ENCODE assay signal across 9 cellular contexts in the genomic region with DNA sequence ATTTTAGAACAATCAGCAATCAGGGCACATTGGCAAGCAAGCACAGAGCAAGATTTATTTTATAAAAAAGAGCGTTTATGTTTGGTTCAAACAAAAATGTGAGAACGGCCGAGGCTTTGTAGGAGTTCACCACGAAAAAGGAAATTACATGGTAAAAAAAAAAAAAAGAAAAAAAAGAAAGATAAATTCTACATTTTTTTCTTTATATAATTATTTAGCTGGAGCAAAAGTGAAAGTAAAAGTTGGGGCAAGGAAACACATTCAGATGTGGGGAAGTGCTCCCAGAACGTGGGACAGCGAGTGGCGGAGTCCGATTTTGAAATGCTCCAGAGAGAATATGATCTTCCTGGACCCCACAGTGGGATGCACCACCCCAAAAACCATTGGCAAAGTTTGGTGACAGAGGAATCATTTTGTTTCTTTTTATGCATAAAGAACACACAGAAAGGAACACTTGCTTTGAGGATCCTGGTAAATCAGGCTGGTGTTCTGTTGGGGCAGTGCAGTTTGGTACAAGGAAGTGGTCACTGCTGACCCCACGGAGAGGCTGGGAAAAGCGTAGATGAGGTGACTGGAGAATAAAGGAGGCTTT. TPM values are rescaled to one million over a fixed set of nuclear protein-coding genes. Genes with fewer than 3 reads are reported as not detected.
DNase-seq lines count a peak whose midpoint lies in the region; ATAC-seq, FAIRE-seq and TF ChIP-seq lines count a peak whose summit lies in the region.
"Had no signal": no experiment of that assay in that cellular context is flagged by ENCODE, and none has a peak within 500 bp of the region (broad histone marks: within the 10 kb centered on the region; RNA-seq: fewer than 3 reads in every experiment).

No MANE protein-coding gene starts in this region.

- no peak for ATAC-seq in Panc1

- intact Hi-C loops in Panc1 (cut with micrococcal nuclease; ENCODE audit: unreplicated experiment): no loop called here

- H3K9me3 Mint-ChIP-seq in endodermal cell (peaks cover 11% of the 10 kb centered on the region), nephron progenitor cell (peaks cover 28% of the 10 kb centered on the region)

- H3K4me3 ChIP-seq in GM08714 (ENCODE audit: low read length) (peak overlapping the region; percentile 74), Panc1 (ENCODE audit: low read depth in 2 of 2, low read length in 2 of 2) (peak overlapping the region in 1 of 2 experiments; percentile 24; a peak in 1 of 4 replicates), endodermal cell (ENCODE audit: low read length) (peak overlapping the region; percentile 86)

- H3K4me1 ChIP-seq in Panc1 (ENCODE audit: control insufficient read depth, insufficient read depth, low read length) (peaks cover 5% of the 10 kb centered on the region), endodermal cell (ENCODE audit: control insufficient read depth, insufficient read depth, low read length) (peaks cover 4% of the 10 kb centered on the region)

- CTCF ChIA-PET in Panc1 (lab: Charles Lee): no interaction called here

- H3K9me3 ChIP-seq in Panc1 (ENCODE audit: control insufficient read depth, insufficient read depth, low read depth, low read length) (no peaks in the 10 kb centered on the region), endodermal cell (ENCODE audit: control insufficient read depth, low read length) (peaks cover 6% of the 10 kb centered on the region)

- TF ChIP-seq CTCF in Panc1 (IDR thresholded peaks at IDR 0.05) (no peak), endodermal cell (conservative IDR thresholded peaks at IDR 0.05) (no peak), nephron progenitor cell (IDR thresholded peaks at IDR 0.05) (no peak)

- peaks cover 9% of the 10 kb centered on the region for H3K4me1 Mint-ChIP-seq in endodermal cell
- peaks cover 15% of the 10 kb centered on the region for H3K4me1 Mint-ChIP-seq in nephron progenitor cell

- H3K27me3 ChIP-seq in Panc1 (ENCODE audit: control insufficient read depth, insufficient read depth, low read length) (no peaks in the 10 kb centered on the region), endodermal cell (ENCODE audit: control insufficient read depth, insufficient read depth, low read length, poor library complexity, severe bottlenecking) (no peaks in the 10 kb centered on the region)

- H3K27me3 Mint-ChIP-seq in endodermal cell (ENCODE audit: insufficient read depth) (no peaks in the 10 kb centered on the region), nephron progenitor cell (ENCODE audit: low read depth, poor library complexity) (no peaks in the 10 kb centered on the region)

- H3K27ac ChIP-seq in Panc1 (ENCODE audit: low read length): peak overlapping the region; percentile 77
- peak overlapping the region; percentile 87 for H3K27ac ChIP-seq in endodermal cell (ENCODE audit: low read depth, low read length)
- H3K27ac ChIP-seq: KMS-11 had no signal

- 82 to 89% methylated on average over 6 to 9 of the region's 10 CpGs for WGBS in endodermal cell (ENCODE audit: insufficient coverage in 1 of 2, insufficient read length in 1 of 2), 2 experiments

- POLR2A ChIA-PET in Panc1 (lab: Charles Lee): no interaction called here

- no peak for FAIRE-seq in RCC 7860 (lab: Jason Lieb, UNC)

- no peaks in the 10 kb centered on the region for H3K36me3 ChIP-seq in Panc1 (ENCODE audit: control insufficient read depth, insufficient read depth, low read length)
- no peaks in the 10 kb centered on the region for H3K36me3 ChIP-seq in endodermal cell (ENCODE audit: control insufficient read depth, insufficient read depth, low read length)

- H3K4me3 Mint-ChIP-seq in endodermal cell (peak overlapping the region; percentile 69), nephron progenitor cell (peak overlapping the region; percentile 89)

- DNase-seq in Panc1 (ENCODE audit: low read depth, low spot score) (no peak), endodermal cell (no peak), nephron progenitor cell (no peak), foreskin melanocyte (no peak), NCI-H345 (lab: John Stamatoyannopoulos, UW) (no peak), RCC 7860 (ENCODE audit: low spot score) (no peak), NCI-H1436 treated with DMSO at 0.1 percent for 48 hours (lab: John Stamatoyannopoulos, UW) (no peak)

- H3K9ac ChIP-seq in endodermal cell (ENCODE audit: extremely low read depth, low read length, poor library complexity, severe bottlenecking): peak overlapping the region; percentile 74
- H3K9ac ChIP-seq: KMS-11 had no signal

- BruUV-seq in Panc1 (replicated peaks; lab: Mats Ljungman, UMichigan): no TSS peak

- peak overlapping the region; percentile 94 for H3K27ac Mint-ChIP-seq in endodermal cell
- peak overlapping the region; percentile 83 for H3K27ac Mint-ChIP-seq in nephron progenitor cell

- H3K36me3 Mint-ChIP-seq in endodermal cell (ENCODE audit: low read depth) (peaks cover 15% of the 10 kb centered on the region), nephron progenitor cell (ENCODE audit: low read depth) (peaks cover 26% of the 10 kb centered on the region)

- in situ Hi-C loops in Panc1 (cut with HindIII; ENCODE audit: low pct_unique_long_range_greater_than_20kb, low sequenced_read_pairs): no loop called here

RNA-seq across cellular contexts. Expression of a gene that starts 16.3 kb away (rescaled TPM):
- total RNA-seq in Panc1 (2021; ENCODE audit: unreplicated experiment) (190 TPM), endodermal cell (100 to 1,000 TPM; 223 to 252 TPM)
- 219 TPM for polyA plus RNA-seq in Panc1 (2012; ENCODE audit: insufficient read length)
- 337 TPM for polyA plus RNA-seq in endodermal cell (2013, experiment 1 of 2)
- polyA plus RNA-seq in endodermal cell (2013, experiment 2 of 2): 295 TPM
